Comparison of ENCODE assay signal across 31 cellular contexts in the genomic region with DNA sequence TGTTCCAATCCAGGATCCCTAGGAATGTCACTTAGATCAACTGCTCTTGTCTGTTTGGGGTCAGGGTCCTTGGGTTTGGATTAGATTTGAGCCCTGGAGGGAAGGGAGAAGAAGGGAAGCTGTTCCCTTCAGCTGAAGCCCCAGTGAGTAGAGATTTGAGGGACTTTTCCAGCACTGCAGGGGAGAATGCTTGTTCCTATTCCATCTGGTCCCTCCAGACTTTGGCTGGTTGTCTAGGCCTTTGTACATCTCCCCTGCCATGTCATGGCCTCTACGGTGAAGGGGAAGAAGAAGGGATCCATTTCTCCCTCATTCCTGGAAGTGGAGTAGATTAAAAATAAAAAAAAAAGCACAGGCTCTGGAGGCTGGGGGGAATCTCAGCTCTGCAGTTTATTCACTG. TPM values are rescaled to one million over a fixed set of nuclear protein-coding genes. Genes with fewer than 3 reads are reported as not detected.
"Had no signal": no experiment of that assay in that cellular context is flagged by ENCODE, and none has a peak within 500 bp of the region (broad histone marks: within the 10 kb centered on the region; RNA-seq: fewer than 3 reads in every experiment).

No MANE protein-coding gene starts in this region.

- H3K27ac ChIP-seq: body of pancreas, Peyer's patch, RWPE1 had no signal

- H3K4me3 ChIP-seq: ascending aorta, body of pancreas, Peyer's patch had no signal

- H3K9me3 ChIP-seq: ascending aorta, body of pancreas, Peyer's patch had no signal

- H3K27ac Mint-ChIP-seq: activated CD8-positive, alpha-beta T cell treated with anti-CD3 and anti-CD28 coated beads, Interleukin-2, amount 10 ng/mL, durations not matched to agents 7 days and 5 days; activated naive CD4-positive, alpha-beta T cell treated with anti-CD3 and anti-CD28 coated beads, Interleukin-2, amount 50 U/mL, for 24 hours; activated naive CD8-positive, alpha-beta T cell treated with anti-CD3 and anti-CD28 coated beads, Interleukin-2, amount 50 U/mL, for 24 hours; T-helper 17 cell; WTC11 had no signal

- H3K27me3 ChIP-seq: ascending aorta, body of pancreas, Peyer's patch had no signal

- ATAC-seq: activated CD8-positive, alpha-beta T cell treated with anti-CD3 and anti-CD28 coated beads, Interleukin-2, amount 10 ng/mL, durations not matched to agents 7 days and 5 days; body of pancreas; T-helper 17 cell had no signal

- H3K36me3 ChIP-seq: ascending aorta, Peyer's patch had no signal

- H3K9me3 Mint-ChIP-seq: activated naive CD4-positive, alpha-beta T cell treated with anti-CD3 and anti-CD28 coated beads, Interleukin-2, amount 50 U/mL, for 24 hours; activated naive CD8-positive, alpha-beta T cell treated with anti-CD3 and anti-CD28 coated beads, Interleukin-2, amount 50 U/mL, for 24 hours; central memory CD8-positive, alpha-beta T cell; WTC11 had no signal

- H3K36me3 Mint-ChIP-seq: activated naive CD4-positive, alpha-beta T cell treated with anti-CD3 and anti-CD28 coated beads, Interleukin-2, amount 50 U/mL, for 24 hours; WTC11 had no signal

- H3K4me3 Mint-ChIP-seq: activated CD8-positive, alpha-beta T cell treated with anti-CD3 and anti-CD28 coated beads, Interleukin-2, amount 10 ng/mL, durations not matched to agents 7 days and 5 days; activated naive CD4-positive, alpha-beta T cell treated with anti-CD3 and anti-CD28 coated beads, Interleukin-2, amount 50 U/mL, for 24 hours; activated naive CD8-positive, alpha-beta T cell treated with anti-CD3 and anti-CD28 coated beads, Interleukin-2, amount 50 U/mL, for 24 hours; central memory CD8-positive, alpha-beta T cell; T-helper 17 cell; WTC11 had no signal

- DNase-seq: activated CD4-positive, alpha-beta T cell treated with anti-CD3 and anti-CD28 coated beads for 48 hours; activated CD4-positive, alpha-beta T cell treated with anti-CD3 and anti-CD28 coated beads, Interleukin-2, amount 50 U/mL, for 4 hours; activated CD4-positive, CD25-positive, alpha-beta regulatory T cell treated with anti-CD3 and anti-CD28 coated beads, Interleukin-2, amount 50 U/mL, for 72 hours; activated CD8-positive, alpha-beta memory T cell treated with anti-CD3 and anti-CD28 coated beads, Interleukin-2, amount 50 U/mL, for 48 hours; activated CD8-positive, alpha-beta T cell treated with anti-CD3 and anti-CD28 coated beads, Interleukin-2, amount 10 ng/mL, durations not matched to agents 7 days and 5 days; activated naive CD4-positive, alpha-beta T cell; activated naive CD8-positive, alpha-beta T cell treated with anti-CD3 and anti-CD28 coated beads, Interleukin-2, amount 50 U/mL, for 24 hours; activated T-cell treated with anti-CD3 and anti-CD28 coated beads, Interleukin-2, amount 50 U/mL, for 1 hour; amniotic stem cell; body of pancreas; KG1; NCI-H1092; NCI-H1417; NCI-H1930; NCI-H345; NCI-H510A; NCI-H526 treated with DMSO at 0.1 percent for 48 hours; NCI-H82; NK-92 treated with Interleukin-12 subunit alpha and Interleukin-12 subunit beta, amount 100 ng/mL, for 24 hours; OCI-M1; Peyer's patch; SHP77 treated with DMSO at 0.1 percent for 48 hours; T-helper 17 cell; T-helper 9 cell had no signal

- H3K4me1 Mint-ChIP-seq: activated naive CD4-positive, alpha-beta T cell treated with anti-CD3 and anti-CD28 coated beads, Interleukin-2, amount 50 U/mL, for 24 hours; activated naive CD8-positive, alpha-beta T cell treated with anti-CD3 and anti-CD28 coated beads, Interleukin-2, amount 50 U/mL, for 24 hours; central memory CD8-positive, alpha-beta T cell had no signal

RNA-seq across cellular contexts. Expression of a gene that starts 11.1 kb away (rescaled TPM):
- total RNA-seq: activated CD8-positive, alpha-beta T cell treated with anti-CD3 and anti-CD28 coated beads, Interleukin-2, amount 10 ng/mL, durations not matched to agents 7 days and 5 days; ascending aorta; M059J; Peyer's patch; SK-MEL-5; T-helper 17 cell; WTC11 had no signal

RNA-seq across cellular contexts. Expression of a gene that starts 16.4 kb away (rescaled TPM):
- total RNA-seq: activated CD8-positive, alpha-beta T cell treated with anti-CD3 and anti-CD28 coated beads, Interleukin-2, amount 10 ng/mL, durations not matched to agents 7 days and 5 days; T-helper 17 cell had no signal

RNA-seq across cellular contexts. Expression of a gene that starts 28.0 kb away (rescaled TPM):
- total RNA-seq: ascending aorta, body of pancreas, M059J, Peyer's patch, SK-MEL-5, T-helper 17 cell, WTC11 had no signal
